In the genomic region with DNA sequence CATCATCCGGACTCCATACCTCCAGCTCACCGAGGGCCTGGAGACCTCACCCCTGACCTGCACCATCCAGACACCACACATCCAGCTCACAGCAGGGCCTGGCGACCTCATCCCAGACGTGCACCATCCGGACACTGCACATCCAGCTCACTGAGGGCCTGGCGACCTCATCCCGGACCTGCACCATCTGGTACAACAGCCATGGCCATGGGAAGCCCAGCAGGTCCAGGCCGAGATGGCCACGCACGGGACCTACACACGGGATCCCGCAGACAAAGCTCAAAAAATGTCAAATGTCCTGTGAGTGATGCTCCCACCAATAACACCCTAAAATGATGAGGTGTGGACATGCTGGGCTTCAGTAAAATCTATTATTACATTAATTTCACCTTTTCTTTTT, we compare ENCODE assay signal across 1 cellular context.
TF ChIP-seq lines count a peak whose summit lies in the region.

No MANE protein-coding gene starts in this region.

TF ChIP-seq in HepG2, 621 proteins besides CTCF, POLR2A, EP300 and RAD21:
- TF ChIP-seq TBP (CRISPR knock-in tag; IDR thresholded peaks at IDR 0.05), result no peak
- TF ChIP-seq ZNF121 (CRISPR knock-in tag; IDR thresholded peaks at IDR 0.05), result no peak
- no peak for TF ChIP-seq KLF12 (CRISPR knock-in tag; IDR thresholded peaks at IDR 0.05; ENCODE audit: borderline replicate concordance)
- TF ChIP-seq ZNF747 (CRISPR knock-in tag; IDR thresholded peaks at IDR 0.05; ENCODE audit: borderline replicate concordance), result no peak
- no peak for TF ChIP-seq TEAD2 (CRISPR knock-in tag; IDR thresholded peaks at IDR 0.05)
- TF ChIP-seq SOX13 (IDR thresholded peaks at IDR 0.05), result no peak
- TF ChIP-seq SOX13 (CRISPR knock-in tag; conservative IDR thresholded peaks at IDR 0.05 in 1 of 2, IDR thresholded peaks at IDR 0.05 in 1 of 2), result no peak
- no peak for TF ChIP-seq PRMT3 (CRISPR knock-in tag; IDR thresholded peaks at IDR 0.05; ENCODE audit: borderline replicate concordance, low read depth)
- TF ChIP-seq, protein P1, sequence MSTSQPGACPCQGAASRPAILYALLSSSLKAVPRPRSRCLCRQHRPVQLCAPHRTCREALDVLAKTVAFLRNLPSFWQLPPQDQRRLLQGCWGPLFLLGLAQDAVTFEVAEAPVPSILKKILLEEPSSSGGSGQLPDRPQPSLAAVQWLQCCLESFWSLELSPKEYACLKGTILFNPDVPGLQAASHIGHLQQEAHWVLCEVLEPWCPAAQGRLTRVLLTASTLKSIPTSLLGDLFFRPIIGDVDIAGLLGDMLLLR (CRISPR knock-in tag; IDR thresholded peaks at IDR 0.05), result no peak
- no peak for TF ChIP-seq MYNN (CRISPR knock-in tag; IDR thresholded peaks at IDR 0.05; ENCODE audit: low read depth)
- TF ChIP-seq ZNF44 (CRISPR knock-in tag; IDR thresholded peaks at IDR 0.05), result no peak
- TF ChIP-seq, protein P2, sequence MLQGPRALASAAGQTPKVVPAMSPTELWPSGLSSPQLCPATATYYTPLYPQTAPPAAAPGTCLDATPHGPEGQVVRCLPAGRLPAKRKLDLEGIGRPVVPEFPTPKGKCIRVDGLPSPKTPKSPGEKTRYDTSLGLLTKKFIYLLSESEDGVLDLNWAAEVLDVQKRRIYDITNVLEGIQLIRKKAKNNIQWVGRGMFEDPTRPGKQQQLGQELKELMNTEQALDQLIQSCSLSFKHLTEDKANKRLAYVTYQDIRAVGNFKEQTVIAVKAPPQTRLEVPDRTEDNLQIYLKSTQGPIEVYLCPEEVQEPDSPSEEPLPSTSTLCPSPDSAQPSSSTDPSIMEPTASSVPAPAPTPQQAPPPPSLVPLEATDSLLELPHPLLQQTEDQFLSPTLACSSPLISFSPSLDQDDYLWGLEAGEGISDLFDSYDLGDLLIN (CRISPR knock-in tag; IDR thresholded peaks at IDR 0.05; ENCODE audit: borderline replicate concordance), result no peak
- no peak for TF ChIP-seq TBX2 (CRISPR knock-in tag; IDR thresholded peaks at IDR 0.05; ENCODE audit: borderline replicate concordance)
- TF ChIP-seq PAWR (CRISPR knock-in tag; IDR thresholded peaks at IDR 0.05; ENCODE audit: borderline replicate concordance), result no peak
- TF ChIP-seq POGZ (CRISPR knock-in tag; IDR thresholded peaks at IDR 0.05), result no peak
- no peak for TF ChIP-seq ZNF329 (CRISPR knock-in tag; IDR thresholded peaks at IDR 0.05; ENCODE audit: low read depth)
- no peak for TF ChIP-seq ZNF768 (CRISPR knock-in tag; IDR thresholded peaks at IDR 0.05)
- no peak for TF ChIP-seq WIZ (CRISPR knock-in tag; IDR thresholded peaks at IDR 0.05)
- TF ChIP-seq, protein P3, sequence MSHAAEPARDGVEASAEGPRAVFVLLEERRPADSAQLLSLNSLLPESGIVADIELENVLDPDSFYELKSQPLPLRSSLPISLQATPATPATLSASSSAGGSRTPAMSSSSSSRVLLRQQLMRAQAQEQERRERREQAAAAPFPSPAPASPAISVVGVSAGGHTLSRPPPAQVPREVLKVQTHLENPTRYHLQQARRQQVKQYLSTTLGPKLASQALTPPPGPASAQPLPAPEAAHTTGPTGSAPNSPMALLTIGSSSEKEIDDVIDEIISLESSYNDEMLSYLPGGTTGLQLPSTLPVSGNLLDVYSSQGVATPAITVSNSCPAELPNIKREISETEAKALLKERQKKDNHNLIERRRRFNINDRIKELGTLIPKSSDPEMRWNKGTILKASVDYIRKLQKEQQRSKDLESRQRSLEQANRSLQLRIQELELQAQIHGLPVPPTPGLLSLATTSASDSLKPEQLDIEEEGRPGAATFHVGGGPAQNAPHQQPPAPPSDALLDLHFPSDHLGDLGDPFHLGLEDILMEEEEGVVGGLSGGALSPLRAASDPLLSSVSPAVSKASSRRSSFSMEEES (CRISPR knock-in tag; IDR thresholded peaks at IDR 0.05), result no peak
